In the genomic region with DNA sequence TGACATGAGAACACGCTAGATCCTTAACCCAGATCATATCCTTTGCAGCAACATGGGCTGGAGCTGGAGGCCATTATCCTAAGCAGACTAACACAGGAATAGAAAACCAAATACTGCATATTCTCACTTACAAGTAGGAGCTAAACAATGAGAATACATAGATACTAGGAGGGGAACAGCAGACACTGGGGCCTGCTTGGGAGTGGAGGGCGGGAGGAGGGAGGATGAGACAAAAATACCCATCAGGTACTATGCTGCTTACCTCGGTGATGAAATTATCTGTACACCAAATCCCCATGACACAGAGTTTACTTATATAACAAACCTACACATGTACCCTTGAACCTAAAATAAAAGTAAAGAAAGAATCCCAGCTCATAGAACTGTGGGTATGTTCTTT, we compare ENCODE assay signal across 1 cellular context.
TF ChIP-seq lines count a peak whose summit lies in the region.

No MANE protein-coding gene starts in this region.

TF ChIP-seq in H1, 55 proteins besides CTCF, POLR2A, EP300 and RAD21:
- no peak for TF ChIP-seq CHD7 (IDR thresholded peaks at IDR 0.05; ENCODE audit: insufficient replicate concordance, low read length)
- TF ChIP-seq YY1 (IDR thresholded peaks at IDR 0.05; ENCODE audit: low read depth, low read length) = no peak
- TF ChIP-seq SP2 (IDR thresholded peaks at IDR 0.05; ENCODE audit: low read length) = no peak
- TF ChIP-seq RFX5 (IDR thresholded peaks at IDR 0.05; ENCODE audit: borderline replicate concordance, low read depth, low read length) = no peak
- no peak for TF ChIP-seq TEAD4 (IDR thresholded peaks at IDR 0.05; ENCODE audit: low read depth, low read length)
- TF ChIP-seq NANOG (IDR thresholded peaks at IDR 0.05; ENCODE audit: insufficient read depth, low read depth, low read length, poor library complexity, severe bottlenecking) = no peak
- no peak for TF ChIP-seq NRF1 (IDR thresholded peaks at IDR 0.05; ENCODE audit: low read depth, low read length)
- TF ChIP-seq JUN (IDR thresholded peaks at IDR 0.05; ENCODE audit: low read depth, low read length) = no peak
- no peak for TF ChIP-seq USF2 (IDR thresholded peaks at IDR 0.05; ENCODE audit: low read length)
- TF ChIP-seq BCL11A (IDR thresholded peaks at IDR 0.05; ENCODE audit: low read depth in 2 of 2, low read length in 2 of 2) = no peak
- TF ChIP-seq HDAC6 (IDR thresholded peaks at IDR 0.05; ENCODE audit: low read depth, low read length) = no peak
- TF ChIP-seq CBX8 (IDR thresholded peaks at IDR 0.05; ENCODE audit: borderline replicate concordance, low read depth, low read length) = no peak
- no peak for TF ChIP-seq TBP (IDR thresholded peaks at IDR 0.05; ENCODE audit: low read depth, low read length)
- no peak for TF ChIP-seq MAFK (IDR thresholded peaks at IDR 0.05; ENCODE audit: low read depth, low read length)
TF ChIP-seq in H1: peak in this region for 0.
